8 cellular contexts compared by ENCODE assay signal in genomic region chr1:235504494-235505222, GRCh38. TPM values are rescaled to one million over a fixed set of nuclear protein-coding genes. Genes with fewer than 3 reads are reported as not detected.
A peak's percentile ranks its signal among the peaks of the same experiment; 100 is the strongest.
DNase-seq lines count a peak whose midpoint lies in the region; ATAC-seq and TF ChIP-seq lines count a peak whose summit lies in the region.

No MANE protein-coding gene starts in this region.

- H3K9me3 Mint-ChIP-seq in chondrocyte (ENCODE audit: low read depth) = no peaks in the 10 kb centered on the region

- H3K4me1 Mint-ChIP-seq in chondrocyte (ENCODE audit: low read depth) = peaks cover 34% of the 10 kb centered on the region

- DNase-seq in Ammon's horn (ENCODE audit: low spot score) (peak; percentile 99), NCI-H446 treated with DMSO at 0.1 percent for 48 hours (lab: John Stamatoyannopoulos, UW) (peak; percentile 98), chondrocyte (ENCODE audit: low spot score) (peak; percentile 99), kidney glomerular epithelial cell (lab: John Stamatoyannopoulos, UW) (peak; percentile 98)
- DNase-seq in activated CD4-positive, alpha-beta T cell treated with anti-CD3 and anti-CD28 coated beads for 1 hour = peak; percentile 98
- peak; percentile 96 to 98 for DNase-seq in stimulated activated CD4-positive, alpha-beta T cell treated with anti-CD3 and anti-CD28 coated beads, Interleukin-1b, Interleukin-23, amount 100 ng/mL, for 1 hour (ENCODE audit: low read depth in 2 of 2)

- peak overlapping the region; percentile 91 for H3K4me3 Mint-ChIP-seq in chondrocyte (ENCODE audit: unreplicated experiment)

- peak; percentile 72 for ATAC-seq in GM19043 (IDR thresholded peaks at IDR 0.05; ENCODE audit: low read depth, unreplicated experiment)
- peak; percentile 84 for ATAC-seq in HG03378 (IDR thresholded peaks at IDR 0.05; ENCODE audit: unreplicated experiment)

- no peaks in the 10 kb centered on the region for H3K27me3 Mint-ChIP-seq in chondrocyte (ENCODE audit: low read depth)

- TF ChIP-seq CTCF in chondrocyte (IDR thresholded peaks at IDR 0.05) = peak; percentile 94

- H3K36me3 Mint-ChIP-seq in chondrocyte (ENCODE audit: low read depth) = no peaks in the 10 kb centered on the region

- H3K27ac Mint-ChIP-seq in chondrocyte (ENCODE audit: unreplicated experiment) = peak overlapping the region; percentile 99

RNA-seq across cellular contexts. Expression of gene B3GALNT2, which starts 0.4 kb away (rescaled TPM):
- 28.1 to 36.6 TPM (median 30.4 TPM) in 3 replicates for total RNA-seq in chondrocyte

Comparison
In these comparisons a context has a peak if more than half of its experiments do, and no peak if none do; other contexts are left out.
1. Peak in every context shown above with its lines: DNase-seq and ATAC-seq.